In genomic region chr9:123338710-123339665, GRCh38 we compare ENCODE assay signal across 1 cellular context.
TF ChIP-seq lines count a peak whose summit lies in the region.

No MANE protein-coding gene starts in this region.

TF ChIP-seq in K562, 482 proteins besides CTCF, POLR2A, EP300 and RAD21 (continued from another document and continues in another):
- no peak for TF ChIP-seq CBX8 (IDR thresholded peaks at IDR 0.05; ENCODE audit: borderline replicate concordance, extremely low read depth, low read depth, low read length, poor library complexity, severe bottlenecking)
- no peak for TF ChIP-seq HMGN3 (IDR thresholded peaks at IDR 0.05; ENCODE audit: borderline replicate concordance, extremely low read depth, insufficient read length, low read depth, low read length)
- TF ChIP-seq, protein P1, sequence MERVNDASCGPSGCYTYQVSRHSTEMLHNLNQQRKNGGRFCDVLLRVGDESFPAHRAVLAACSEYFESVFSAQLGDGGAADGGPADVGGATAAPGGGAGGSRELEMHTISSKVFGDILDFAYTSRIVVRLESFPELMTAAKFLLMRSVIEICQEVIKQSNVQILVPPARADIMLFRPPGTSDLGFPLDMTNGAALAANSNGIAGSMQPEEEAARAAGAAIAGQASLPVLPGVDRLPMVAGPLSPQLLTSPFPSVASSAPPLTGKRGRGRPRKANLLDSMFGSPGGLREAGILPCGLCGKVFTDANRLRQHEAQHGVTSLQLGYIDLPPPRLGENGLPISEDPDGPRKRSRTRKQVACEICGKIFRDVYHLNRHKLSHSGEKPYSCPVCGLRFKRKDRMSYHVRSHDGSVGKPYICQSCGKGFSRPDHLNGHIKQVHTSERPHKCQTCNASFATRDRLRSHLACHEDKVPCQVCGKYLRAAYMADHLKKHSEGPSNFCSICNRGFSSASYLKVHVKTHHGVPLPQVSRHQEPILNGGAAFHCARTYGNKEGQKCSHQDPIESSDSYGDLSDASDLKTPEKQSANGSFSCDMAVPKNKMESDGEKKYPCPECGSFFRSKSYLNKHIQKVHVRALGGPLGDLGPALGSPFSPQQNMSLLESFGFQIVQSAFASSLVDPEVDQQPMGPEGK (CRISPR knock-in tag; IDR thresholded peaks at IDR 0.05; ENCODE audit: borderline replicate concordance): no peak
- TF ChIP-seq ZNF445 (CRISPR knock-in tag; IDR thresholded peaks at IDR 0.05; ENCODE audit: low read depth): no peak
- peak; percentile 95 for TF ChIP-seq JUN (IDR thresholded peaks at IDR 0.05; ENCODE audit: borderline replicate concordance, low read depth, low read length)
- TF ChIP-seq JUN (CRISPR knock-in tag; IDR thresholded peaks at IDR 0.05; ENCODE audit: borderline replicate concordance): no peak; the same call in 1 of the 2 replicates
- TF ChIP-seq MED1 (CRISPR knock-in tag; IDR thresholded peaks at IDR 0.05; ENCODE audit: borderline replicate concordance): no peak
- no peak for TF ChIP-seq KDM4B (IDR thresholded peaks at IDR 0.05; ENCODE audit: borderline replicate concordance in 2 of 2, low read depth in 1 of 2)
- no peak for TF ChIP-seq E2F4 (CRISPR knock-in tag; IDR thresholded peaks at IDR 0.05; ENCODE audit: low read depth)
- TF ChIP-seq, protein P2, sequence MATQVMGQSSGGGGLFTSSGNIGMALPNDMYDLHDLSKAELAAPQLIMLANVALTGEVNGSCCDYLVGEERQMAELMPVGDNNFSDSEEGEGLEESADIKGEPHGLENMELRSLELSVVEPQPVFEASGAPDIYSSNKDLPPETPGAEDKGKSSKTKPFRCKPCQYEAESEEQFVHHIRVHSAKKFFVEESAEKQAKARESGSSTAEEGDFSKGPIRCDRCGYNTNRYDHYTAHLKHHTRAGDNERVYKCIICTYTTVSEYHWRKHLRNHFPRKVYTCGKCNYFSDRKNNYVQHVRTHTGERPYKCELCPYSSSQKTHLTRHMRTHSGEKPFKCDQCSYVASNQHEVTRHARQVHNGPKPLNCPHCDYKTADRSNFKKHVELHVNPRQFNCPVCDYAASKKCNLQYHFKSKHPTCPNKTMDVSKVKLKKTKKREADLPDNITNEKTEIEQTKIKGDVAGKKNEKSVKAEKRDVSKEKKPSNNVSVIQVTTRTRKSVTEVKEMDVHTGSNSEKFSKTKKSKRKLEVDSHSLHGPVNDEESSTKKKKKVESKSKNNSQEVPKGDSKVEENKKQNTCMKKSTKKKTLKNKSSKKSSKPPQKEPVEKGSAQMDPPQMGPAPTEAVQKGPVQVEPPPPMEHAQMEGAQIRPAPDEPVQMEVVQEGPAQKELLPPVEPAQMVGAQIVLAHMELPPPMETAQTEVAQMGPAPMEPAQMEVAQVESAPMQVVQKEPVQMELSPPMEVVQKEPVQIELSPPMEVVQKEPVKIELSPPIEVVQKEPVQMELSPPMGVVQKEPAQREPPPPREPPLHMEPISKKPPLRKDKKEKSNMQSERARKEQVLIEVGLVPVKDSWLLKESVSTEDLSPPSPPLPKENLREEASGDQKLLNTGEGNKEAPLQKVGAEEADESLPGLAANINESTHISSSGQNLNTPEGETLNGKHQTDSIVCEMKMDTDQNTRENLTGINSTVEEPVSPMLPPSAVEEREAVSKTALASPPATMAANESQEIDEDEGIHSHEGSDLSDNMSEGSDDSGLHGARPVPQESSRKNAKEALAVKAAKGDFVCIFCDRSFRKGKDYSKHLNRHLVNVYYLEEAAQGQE (CRISPR knock-in tag; IDR thresholded peaks at IDR 0.05; ENCODE audit: low read depth): no peak
- TF ChIP-seq POLR2AphosphoS5 (IDR thresholded peaks at IDR 0.05; ENCODE audit: control insufficient read depth, insufficient read depth, low read depth, low read length): no peak; the same call in 1 of the 2 replicates
- TF ChIP-seq YY1 (IDR thresholded peaks at IDR 0.05; ENCODE audit: borderline replicate concordance in 1 of 3, control insufficient read depth in 1 of 3, extremely low read depth in 1 of 3, insufficient read depth in 3 of 3, insufficient read length in 1 of 3, insufficient replicate concordance in 2 of 3, low read depth in 1 of 3, low read length in 2 of 3): peak in 2 of 3 experiments; percentile 16 to 30
- TF ChIP-seq FUS (optimal IDR thresholded peaks at IDR 0.05; ENCODE audit: low read depth, low read length): no peak
- TF ChIP-seq ZNF212 (CRISPR knock-in tag; IDR thresholded peaks at IDR 0.05): no peak
- TF ChIP-seq SFPQ (IDR thresholded peaks at IDR 0.05; ENCODE audit: low read depth, low read length): no peak
- no peak for TF ChIP-seq ZNF217 (CRISPR knock-in tag; IDR thresholded peaks at IDR 0.05)
- no peak for TF ChIP-seq KLF13 (tag; IDR thresholded peaks at IDR 0.05; ENCODE audit: borderline replicate concordance, low read depth)
- TF ChIP-seq, protein P3, sequence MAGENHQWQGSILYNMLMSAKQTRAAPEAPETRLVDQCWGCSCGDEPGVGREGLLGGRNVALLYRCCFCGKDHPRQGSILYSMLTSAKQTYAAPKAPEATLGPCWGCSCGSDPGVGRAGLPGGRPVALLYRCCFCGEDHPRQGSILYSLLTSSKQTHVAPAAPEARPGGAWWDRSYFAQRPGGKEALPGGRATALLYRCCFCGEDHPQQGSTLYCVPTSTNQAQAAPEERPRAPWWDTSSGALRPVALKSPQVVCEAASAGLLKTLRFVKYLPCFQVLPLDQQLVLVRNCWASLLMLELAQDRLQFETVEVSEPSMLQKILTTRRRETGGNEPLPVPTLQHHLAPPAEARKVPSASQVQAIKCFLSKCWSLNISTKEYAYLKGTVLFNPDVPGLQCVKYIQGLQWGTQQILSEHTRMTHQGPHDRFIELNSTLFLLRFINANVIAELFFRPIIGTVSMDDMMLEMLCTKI (IDR thresholded peaks at IDR 0.05; ENCODE audit: partially characterized antibody): no peak
- TF ChIP-seq PPARD (CRISPR knock-in tag; IDR thresholded peaks at IDR 0.05): no peak
- peak; percentile 86 for TF ChIP-seq SMARCE1 (IDR thresholded peaks at IDR 0.05)
- no peak for TF ChIP-seq BRCA1 (IDR thresholded peaks at IDR 0.05)
- no peak for TF ChIP-seq BRCA1 (CRISPR knock-in tag; IDR thresholded peaks at IDR 0.05)
- TF ChIP-seq, protein P4, sequence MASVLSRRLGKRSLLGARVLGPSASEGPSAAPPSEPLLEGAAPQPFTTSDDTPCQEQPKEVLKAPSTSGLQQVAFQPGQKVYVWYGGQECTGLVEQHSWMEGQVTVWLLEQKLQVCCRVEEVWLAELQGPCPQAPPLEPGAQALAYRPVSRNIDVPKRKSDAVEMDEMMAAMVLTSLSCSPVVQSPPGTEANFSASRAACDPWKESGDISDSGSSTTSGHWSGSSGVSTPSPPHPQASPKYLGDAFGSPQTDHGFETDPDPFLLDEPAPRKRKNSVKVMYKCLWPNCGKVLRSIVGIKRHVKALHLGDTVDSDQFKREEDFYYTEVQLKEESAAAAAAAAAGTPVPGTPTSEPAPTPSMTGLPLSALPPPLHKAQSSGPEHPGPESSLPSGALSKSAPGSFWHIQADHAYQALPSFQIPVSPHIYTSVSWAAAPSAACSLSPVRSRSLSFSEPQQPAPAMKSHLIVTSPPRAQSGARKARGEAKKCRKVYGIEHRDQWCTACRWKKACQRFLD (CRISPR knock-in tag; IDR thresholded peaks at IDR 0.05): no peak; the same call in 1 of the 2 replicates
- TF ChIP-seq PRMT5 (CRISPR knock-in tag; IDR thresholded peaks at IDR 0.05): no peak
- TF ChIP-seq RBM25 (IDR thresholded peaks at IDR 0.05; ENCODE audit: low read depth, low read length, severe bottlenecking): peak; percentile 97
- TF ChIP-seq ZBTB8A (IDR thresholded peaks at IDR 0.05; ENCODE audit: partially characterized antibody): no peak
- peak; percentile 80 for TF ChIP-seq RBFOX2 (IDR thresholded peaks at IDR 0.05; ENCODE audit: low read depth, low read length)
- TF ChIP-seq BRD4 (IDR thresholded peaks at IDR 0.05): no peak
- TF ChIP-seq ZNF778 (CRISPR knock-in tag; IDR thresholded peaks at IDR 0.05): no peak
- TF ChIP-seq PCBP1 (IDR thresholded peaks at IDR 0.05; ENCODE audit: low read depth, low read length, poor library complexity, severe bottlenecking): no peak
- TF ChIP-seq RBM17 (IDR thresholded peaks at IDR 0.05; ENCODE audit: borderline replicate concordance, low read depth, low read length): no peak
- TF ChIP-seq, protein P5, sequence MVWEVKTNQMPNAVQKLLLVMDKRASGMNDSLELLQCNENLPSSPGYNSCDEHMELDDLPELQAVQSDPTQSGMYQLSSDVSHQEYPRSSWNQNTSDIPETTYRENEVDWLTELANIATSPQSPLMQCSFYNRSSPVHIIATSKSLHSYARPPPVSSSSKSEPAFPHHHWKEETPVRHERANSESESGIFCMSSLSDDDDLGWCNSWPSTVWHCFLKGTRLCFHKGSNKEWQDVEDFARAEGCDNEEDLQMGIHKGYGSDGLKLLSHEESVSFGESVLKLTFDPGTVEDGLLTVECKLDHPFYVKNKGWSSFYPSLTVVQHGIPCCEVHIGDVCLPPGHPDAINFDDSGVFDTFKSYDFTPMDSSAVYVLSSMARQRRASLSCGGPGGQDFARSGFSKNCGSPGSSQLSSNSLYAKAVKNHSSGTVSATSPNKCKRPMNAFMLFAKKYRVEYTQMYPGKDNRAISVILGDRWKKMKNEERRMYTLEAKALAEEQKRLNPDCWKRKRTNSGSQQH (CRISPR knock-in tag; IDR thresholded peaks at IDR 0.05): 0 out of 2 replicates have a peak, but pooled peaks have one; percentile 9
- no peak for TF ChIP-seq SIRT6 (IDR thresholded peaks at IDR 0.05; ENCODE audit: low read depth, low read length)
- no peak for TF ChIP-seq PTTG1 (tag; IDR thresholded peaks at IDR 0.05; ENCODE audit: low read depth)
- TF ChIP-seq ZNF507 (tag; conservative IDR thresholded peaks at IDR 0.05): no peak
- TF ChIP-seq GMEB1 (CRISPR knock-in tag; IDR thresholded peaks at IDR 0.05): no peak
- no peak for TF ChIP-seq ZC3H8 (IDR thresholded peaks at IDR 0.05)
- peak; percentile 68 for TF ChIP-seq DACH1 (IDR thresholded peaks at IDR 0.05; ENCODE audit: partially characterized antibody)
- no peak for TF ChIP-seq ELF2 (CRISPR knock-in tag; IDR thresholded peaks at IDR 0.05)
- no peak for TF ChIP-seq ZNF274 (IDR thresholded peaks at IDR 0.05; ENCODE audit: borderline replicate concordance, low read depth, low read length)
- no peak for TF ChIP-seq ZNF124 (CRISPR knock-in tag; IDR thresholded peaks at IDR 0.05)
- no peak for TF ChIP-seq CCAR2 (IDR thresholded peaks at IDR 0.05; ENCODE audit: low read depth, low read length)
- TF ChIP-seq, protein P6, sequence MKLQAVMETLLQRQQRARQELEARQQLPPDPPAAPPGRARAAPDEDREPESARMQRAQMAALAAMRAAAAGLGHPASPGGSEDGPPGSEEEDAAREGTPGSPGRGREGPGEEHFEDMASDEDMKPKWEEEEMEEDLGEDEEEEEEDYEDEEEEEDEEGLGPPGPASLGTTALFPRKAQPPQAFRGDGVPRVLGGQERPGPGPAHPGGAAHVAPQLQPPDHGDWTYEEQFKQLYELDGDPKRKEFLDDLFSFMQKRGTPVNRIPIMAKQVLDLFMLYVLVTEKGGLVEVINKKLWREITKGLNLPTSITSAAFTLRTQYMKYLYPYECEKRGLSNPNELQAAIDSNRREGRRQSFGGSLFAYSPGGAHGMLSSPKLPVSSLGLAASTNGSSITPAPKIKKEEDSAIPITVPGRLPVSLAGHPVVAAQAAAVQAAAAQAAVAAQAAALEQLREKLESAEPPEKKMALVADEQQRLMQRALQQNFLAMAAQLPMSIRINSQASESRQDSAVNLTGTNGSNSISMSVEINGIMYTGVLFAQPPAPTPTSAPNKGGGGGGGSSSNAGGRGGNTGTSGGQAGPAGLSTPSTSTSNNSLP (IDR thresholded peaks at IDR 0.05; ENCODE audit: borderline replicate concordance, low read depth, low read length): 0 out of 2 replicates have a peak, but pooled peaks have one; percentile 6
- TF ChIP-seq POLR3G (IDR thresholded peaks at IDR 0.05; ENCODE audit: extremely low read depth, insufficient read length, insufficient replicate concordance): no peak
- no peak for TF ChIP-seq ZNF184 (CRISPR knock-in tag; IDR thresholded peaks at IDR 0.05)
